In genomic region chr11:62081378-62082291, GRCh38 we compare ENCODE assay signal across 8 cellular contexts. TPM values are rescaled to one million over a fixed set of nuclear protein-coding genes. Genes with fewer than 3 reads are reported as not detected.
A peak's percentile ranks its signal among the peaks of the same experiment; 100 is the strongest.
DNase-seq lines count a peak whose midpoint lies in the region; ATAC-seq and TF ChIP-seq lines count a peak whose summit lies in the region.

No MANE protein-coding gene starts in this region.

- peak; percentile 88 for TF ChIP-seq CTCF in AG04450 (IDR thresholded peaks at IDR 0.05; ENCODE audit: low read depth, low read length)

- peak; percentile 54 for ATAC-seq in central memory CD8-positive, alpha-beta T cell (replicated peaks; ENCODE audit: extremely low read depth, poor library complexity, severe bottlenecking)
- ATAC-seq in HG02885 (IDR thresholded peaks at IDR 0.05; ENCODE audit: poor library complexity, unreplicated experiment): no peak

- POLR2A ChIA-PET in AG04450 (lab: Yijun Ruan, JAX): interaction anchor here (0.9 to 2.8 kb wide), 10 partner anchors 27 to 284 kb away, joined by 3 to 37 read pairs (median 5); partner anchors contain the start of gene FTH1

- H3K36me3 Mint-ChIP-seq in central memory CD8-positive, alpha-beta T cell (ENCODE audit: insufficient read depth): no peaks in the 10 kb centered on the region

- H3K4me3 Mint-ChIP-seq in central memory CD8-positive, alpha-beta T cell: no peak overlapping the region

- CTCF ChIA-PET in AG04450 (lab: Charles Lee): interaction anchor here (0.5 to 6.7 kb wide), 69 partner anchors 10 to 577 kb away, joined by 3 to 177 read pairs (median 6); partner anchors contain the start of genes BEST1, FTH1 and INCENP

- H3K36me3 ChIP-seq in H7 (replicated peaks; ENCODE audit: control insufficient read depth, insufficient read depth, low read length): no peaks in the 10 kb centered on the region

- H3K27me3 ChIP-seq in AG04450 (ENCODE audit: control insufficient read depth, insufficient read depth, low read length) (no peaks in the 10 kb centered on the region), H7 (ENCODE audit: control insufficient read depth, insufficient read depth, low read length) (no peaks in the 10 kb centered on the region; the same call in 1 of the 2 replicates)

- H3K9me3 Mint-ChIP-seq in central memory CD8-positive, alpha-beta T cell: no peaks in the 10 kb centered on the region

- peaks cover 7% of the 10 kb centered on the region for H3K4me1 Mint-ChIP-seq in central memory CD8-positive, alpha-beta T cell

- H3K27ac Mint-ChIP-seq in central memory CD8-positive, alpha-beta T cell (ENCODE audit: low read depth): no peak overlapping the region

- no peak overlapping the region for H3K27ac ChIP-seq in AG04450 (ENCODE audit: low read depth, low read length)

- H3K9me3 ChIP-seq in AG04450 (ENCODE audit: control insufficient read depth, insufficient read depth, low read length): no peaks in the 10 kb centered on the region

- no peaks in the 10 kb centered on the region for H3K27me3 Mint-ChIP-seq in central memory CD8-positive, alpha-beta T cell

- H3K4me3 ChIP-seq in AG04450 (ENCODE audit: low read depth, low read length) (peak overlapping the region; percentile 27; the same call in 1 of the 2 replicates), H7 (ENCODE audit: insufficient read depth, low read depth, low read length) (no peak overlapping the region)

- peak; percentile 16 for DNase-seq in AG04450 (ENCODE audit: low read depth, low spot score)
- DNase-seq in H7: peak; percentile 73
- peak; percentile 13 for DNase-seq in NCI-H510A (lab: John Stamatoyannopoulos, UW)
- DNase-seq in activated CD4-positive, alpha-beta T cell treated with anti-CD3 and anti-CD28 coated beads for 24 hours (ENCODE audit: low read depth in 2 of 2): peak; percentile 64 to 73
- peak; percentile 69 to 82 for DNase-seq in central memory CD8-positive, alpha-beta T cell (ENCODE audit: low spot score in 2 of 2)
- DNase-seq in left kidney (ENCODE audit: low read depth, low spot score): peak; percentile 83
- DNase-seq in stimulated activated CD4-positive, alpha-beta T cell treated with anti-CD3 and anti-CD28 coated beads, Interleukin-4, amount 100 ng/mL, for 1 hour: peak; percentile 76

RNA-seq across cellular contexts. Expression of gene INCENP, which starts 42.2 kb away (rescaled TPM):
- polyA plus RNA-seq in AG04450 (2011; rRNA removed): 6.4 and 8.2 TPM in 2 replicates
- 9.1 and 10.3 TPM in 2 replicates for polyA minus RNA-seq in AG04450 (2011; rRNA and poly(A)+ RNA removed)
- total RNA-seq in H7 (2014; rRNA removed; shearing (Covaris generic)): 96.8 and 107 TPM in 2 replicates

Comparison
In these comparisons a context has a peak if more than half of its experiments do, and no peak if none do; other contexts are left out.
1. DNase-seq: peak in every context shown above with its lines; median percentile 83 in left kidney; 76 in stimulated activated CD4-positive, alpha-beta T cell treated with anti-CD3 and anti-CD28 coated beads, Interleukin-4, amount 100 ng/mL, for 1 hour; 76 in central memory CD8-positive, alpha-beta T cell; 73 in H7; 68 in activated CD4-positive, alpha-beta T cell treated with anti-CD3 and anti-CD28 coated beads for 24 hours; 16 in AG04450; 13 in NCI-H510A.